In the genomic region with DNA sequence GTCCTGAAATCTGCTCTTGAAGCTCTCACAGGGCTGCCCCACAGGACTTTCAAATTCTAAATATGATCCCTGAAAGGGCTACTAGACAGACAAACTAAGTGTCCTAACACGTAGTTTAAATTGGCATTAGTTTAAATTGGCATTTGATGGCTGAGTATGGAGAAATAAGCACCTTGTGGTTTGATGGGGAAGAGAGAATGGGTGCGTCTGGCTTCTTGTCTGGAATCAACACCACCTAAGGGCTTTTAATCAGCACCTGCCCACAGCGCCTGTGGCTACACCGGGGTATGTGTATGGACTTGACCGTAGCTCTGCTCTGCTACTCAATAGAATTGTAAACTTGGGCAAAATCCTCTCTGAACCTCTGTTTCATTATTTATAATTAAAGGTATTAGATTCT, we compare ENCODE assay signal across 19 cellular contexts. TPM values are rescaled to one million over a fixed set of nuclear protein-coding genes. Genes with fewer than 3 reads are reported as not detected.
A peak's percentile ranks its signal among the peaks of the same experiment; 100 is the strongest.
DNase-seq lines count a peak whose midpoint lies in the region; ATAC-seq, FAIRE-seq and TF ChIP-seq lines count a peak whose summit lies in the region.
"Had no signal": no experiment of that assay in that cellular context is flagged by ENCODE, and none has a peak within 500 bp of the region (broad histone marks: within the 10 kb centered on the region; RNA-seq: fewer than 3 reads in every experiment).

No MANE protein-coding gene starts in this region.

- no peak overlapping the region for H3K4me2 ChIP-seq in HepG2 (ENCODE audit: low read depth, low read length)

- no TSS peak for BruUV-seq in HepG2 (replicated peaks; lab: Mats Ljungman, UMichigan)
- no TSS peak for BruUV-seq in MCF 10A (replicated peaks; lab: Mats Ljungman, UMichigan)

- H4K20me1 ChIP-seq in HepG2 (ENCODE audit: insufficient read depth, low read length) = no peaks in the 10 kb centered on the region

- no peak overlapping the region for H2AFZ ChIP-seq in HepG2 (ENCODE audit: low read length)

- H3K4me3 Mint-ChIP-seq in MCF 10A (ENCODE audit: unreplicated experiment) = peak overlapping the region; percentile 41
- H3K4me3 Mint-ChIP-seq: CD8-positive, alpha-beta T cell; HFFc6 had no signal

- no peaks in the 10 kb centered on the region for H3K27me3 Mint-ChIP-seq in MCF 10A (ENCODE audit: insufficient read depth, unreplicated experiment)

- FAIRE-seq in HepG2 (lab: Jason Lieb, UNC) = no peak
- FAIRE-seq: G401.6, H1 had no signal

- no peak for TF ChIP-seq POLR2A in HepG2 (IDR thresholded peaks at IDR 0.05; ENCODE audit: insufficient read depth in 1 of 2, low read depth in 2 of 2, low read length in 2 of 2)

- ATAC-seq in HepG2 (no peak), foreskin keratinocyte (peak; percentile 8), GM18867 (IDR thresholded peaks at IDR 0.05; ENCODE audit: unreplicated experiment) (no peak)
- ATAC-seq: CD8-positive, alpha-beta T cell had no signal

- no peaks in the 10 kb centered on the region for H3K9me3 ChIP-seq in liver (ENCODE audit: control insufficient read depth in 4 of 4, low read length in 3 of 4)
- no peaks in the 10 kb centered on the region for H3K9me3 ChIP-seq in HepG2 (ENCODE audit: low read length)
- H3K9me3 ChIP-seq in subcutaneous abdominal adipose tissue (ENCODE audit: control insufficient read depth in 5 of 5, low read length in 5 of 5) = no peaks in the 10 kb centered on the region
- H3K9me3 ChIP-seq: BE2C had no signal

- no peak for DNase-seq in HepG2 (ENCODE audit: low spot score)
- peak; percentile 82 for DNase-seq in MCF 10A (ENCODE audit: unreplicated experiment)
- peak; percentile 73 to 93 for DNase-seq in foreskin keratinocyte
- DNase-seq in NCI-H1048 (lab: John Stamatoyannopoulos, UW) = no peak
- DNase-seq in SKM-1 treated with dmso at 0.1 percent for 144 hours (lab: John Stamatoyannopoulos, UW; ENCODE audit: unreplicated experiment) = no peak
- DNase-seq: 8988T; BE2C; CD8-positive, alpha-beta T cell; DMS79 treated with DMSO at 0.1 percent for 48 hours; HFFc6; Kasumi-1; NCI-H187; NCI-H748 treated with DMSO at 0.1 percent for 48 hours; OCI-M1 had no signal

- H3K4me1 Mint-ChIP-seq in MCF 10A (ENCODE audit: insufficient read depth, unreplicated experiment) = peaks cover 82% of the 10 kb centered on the region

- in situ Hi-C loops in HepG2 (cut with HindIII; ENCODE audit: extremely low pct_ligation_motif_present, low pct_unique_long_range_greater_than_20kb) = no loop called here

- TF ChIP-seq CTCF in liver (IDR thresholded peaks at IDR 0.05; ENCODE audit: low read depth, low read length, missing input control) (no peak), HepG2 (CRISPR knock-in tag; IDR thresholded peaks at IDR 0.05) (no peak), MCF 10A (IDR thresholded peaks at IDR 0.05; ENCODE audit: unreplicated experiment) (no peak), foreskin keratinocyte (conservative IDR thresholded peaks at IDR 0.05) (peak; percentile 3)

- no peaks in the 10 kb centered on the region for H3K27me3 ChIP-seq in liver (ENCODE audit: control insufficient read depth in 4 of 4, insufficient read depth in 4 of 4, low read length in 3 of 4)
- H3K27me3 ChIP-seq in HepG2 (ENCODE audit: control insufficient read depth in 1 of 2, insufficient read depth in 2 of 2, low read length in 2 of 2) = peaks cover 2 to 3% of the 10 kb centered on the region in 2 experiments; a peak in 1 of 5 replicates
- H3K27me3 ChIP-seq in foreskin keratinocyte = no peaks in the 10 kb centered on the region
- no peaks in the 10 kb centered on the region for H3K27me3 ChIP-seq in subcutaneous abdominal adipose tissue (ENCODE audit: control insufficient read depth in 5 of 5, insufficient read depth in 4 of 5, low read length in 5 of 5)
- H3K27me3 ChIP-seq: BE2C had no signal

- POLR2A ChIA-PET in HepG2 (lab: Yijun Ruan, JAX) = no interaction called here
- POLR2A ChIA-PET in MCF 10A (lab: Yijun Ruan, JAX) = interaction anchor here (0.6 to 18.4 kb wide), 20 partner anchors 6 to 1789 kb away, joined by 3 to 458 read pairs (median 6); a partner anchor contains a TSS

- TF ChIP-seq EP300 in HepG2 (IDR thresholded peaks at IDR 0.05; ENCODE audit: low read depth in 2 of 2, low read length in 2 of 2) (no peak), HepG2 (CRISPR knock-in tag; IDR thresholded peaks at IDR 0.05; ENCODE audit: borderline replicate concordance) (no peak)

- H3K27ac ChIP-seq in liver (ENCODE audit: low read depth in 1 of 2, low read length in 2 of 2) = peak overlapping the region; percentile 28 to 52
- H3K27ac ChIP-seq in HepG2 (ENCODE audit: extremely low read length, insufficient read depth, low read length) = no peak overlapping the region
- peak overlapping the region; percentile 99 for H3K27ac ChIP-seq in foreskin keratinocyte
- peak overlapping the region; percentile 54 for H3K27ac ChIP-seq in subcutaneous abdominal adipose tissue (ENCODE audit: low read depth, low read length)

- H3K79me2 ChIP-seq in HepG2 (ENCODE audit: insufficient read depth, low read length) = no peaks in the 10 kb centered on the region

- H3K36me3 ChIP-seq in liver (ENCODE audit: control insufficient read depth in 4 of 4, insufficient read depth in 3 of 4, low read depth in 1 of 4, low read length in 3 of 4) (no peaks in the 10 kb centered on the region), HepG2 (replicated peaks in 1 of 2; ENCODE audit: control insufficient read depth in 1 of 2, insufficient read depth in 2 of 2, low read length in 2 of 2) (no peaks in the 10 kb centered on the region), subcutaneous abdominal adipose tissue (ENCODE audit: control insufficient read depth in 5 of 5, insufficient read depth in 5 of 5, low read length in 5 of 5) (no peaks in the 10 kb centered on the region)
- H3K36me3 ChIP-seq: BE2C had no signal

- no peak overlapping the region for H3K9ac ChIP-seq in liver (ENCODE audit: low read depth in 1 of 2, low read length in 2 of 2)
- no peak overlapping the region for H3K9ac ChIP-seq in HepG2 (ENCODE audit: insufficient read depth, low read depth, low read length)
- no peak overlapping the region for H3K9ac ChIP-seq in subcutaneous abdominal adipose tissue (ENCODE audit: low read length in 5 of 5)

- peaks cover 6% of the 10 kb centered on the region for H3K36me3 Mint-ChIP-seq in MCF 10A (ENCODE audit: insufficient read depth, unreplicated experiment)
- H3K36me3 Mint-ChIP-seq: CD8-positive, alpha-beta T cell had no signal

- H3K4me3 ChIP-seq in liver (ENCODE audit: low read depth in 1 of 3, low read length in 3 of 3) (no peak overlapping the region), HepG2 (replicated peaks in 1 of 3; ENCODE audit: insufficient read depth in 1 of 3, low read depth in 2 of 3, low read length in 3 of 3) (no peak overlapping the region), subcutaneous abdominal adipose tissue (ENCODE audit: low read depth in 1 of 5, low read length in 5 of 5) (no peak overlapping the region)

- H3K9me3 Mint-ChIP-seq in MCF 10A (ENCODE audit: unreplicated experiment) = no peaks in the 10 kb centered on the region
- H3K9me3 Mint-ChIP-seq: CD8-positive, alpha-beta T cell; HFFc6 had no signal

- peaks cover 36 to 73% (median 69%) of the 10 kb centered on the region in 4 donors for H3K4me1 ChIP-seq in liver (ENCODE audit: control insufficient read depth in 4 of 4, insufficient read depth in 4 of 4, low read length in 3 of 4)
- peaks cover 39% of the 10 kb centered on the region for H3K4me1 ChIP-seq in HepG2 (ENCODE audit: insufficient read depth, low read length)
- peaks cover 61% of the 10 kb centered on the region for H3K4me1 ChIP-seq in foreskin keratinocyte
- H3K4me1 ChIP-seq in subcutaneous abdominal adipose tissue (ENCODE audit: control insufficient read depth in 5 of 5, insufficient read depth in 5 of 5, low read length in 5 of 5) = peaks cover 0 to 37% (median 25%) of the 10 kb centered on the region in 5 donors
- H3K4me1 ChIP-seq: BE2C had no signal

- H3K27ac Mint-ChIP-seq in MCF 10A (ENCODE audit: low read depth, unreplicated experiment) = peak overlapping the region; percentile 99
- H3K27ac Mint-ChIP-seq: CD8-positive, alpha-beta T cell; HFFc6 had no signal

- CTCF ChIA-PET in HepG2 (lab: Yijun Ruan, JAX; ENCODE audit: low intra/inter-chr PET ratio, low total read pairs) = no interaction called here
- CTCF ChIA-PET in MCF 10A (lab: Yijun Ruan, JAX) = interaction anchor here (0.6 to 21.0 kb wide), 17 partner anchors 8 to 100 kb away, joined by 3 to 564 read pairs (median 7); no protein-coding TSS in a partner anchor

- 66% methylated on average over 5 of the region's 5 CpGs for WGBS in liver
- WGBS in HepG2 (ENCODE audit: low lambda C conversion rate) = 71% methylated on average over 5 of the region's 5 CpGs

- intact Hi-C loops in HepG2 (cut with micrococcal nuclease; ENCODE audit: unreplicated experiment) = no loop called here
- intact Hi-C loops in MCF 10A (cut with micrococcal nuclease) = loop anchor here (2.0 to 10.0 kb wide), 2 partner anchors 15 to 253 kb away; no protein-coding TSS in a partner anchor

- TF ChIP-seq RAD21 in liver (IDR thresholded peaks at IDR 0.05) (no peak), HepG2 (CRISPR knock-in tag; IDR thresholded peaks at IDR 0.05) (no peak)

RNA-seq across cellular contexts. Expression of a gene that starts 5.7 kb away (rescaled TPM):
- total RNA-seq in liver = 1 to 10 TPM; 1.3 to 9.1 TPM
- 1 to 10 TPM; 3.6 to 7.6 TPM for polyA plus RNA-seq in liver
- 0.10 and 0.24 TPM in 2 replicates for total RNA-seq in HepG2 (2016; rRNA removed; fragmentation: Illumina TruSeq; extraction: Trizol)
- not detected in 2 replicates for total RNA-seq in HepG2 (2016; cell fraction: cytosol; rRNA removed; fragmentation: Illumina TruSeq; extraction: Trizol; ENCODE audit: low read depth)
- 0.13 TPM in 1 of 2 replicates, not detected in the other for total RNA-seq in HepG2 (2016; cell fraction: insoluble cytoplasmic fraction; rRNA removed; fragmentation: Illumina TruSeq; extraction: Trizol)
- not detected in 2 replicates for total RNA-seq in HepG2 (2016; cell fraction: membrane; rRNA removed; fragmentation: Illumina TruSeq; extraction: Trizol)
- 0.13 TPM in 1 of 2 replicates, not detected in the other for total RNA-seq in HepG2 (2016; cell fraction: nucleus; rRNA removed; fragmentation: Illumina TruSeq; extraction: Trizol)
- polyA plus RNA-seq in HepG2 (2011; rRNA removed) = 0.18 TPM in 2 replicates
- 0.07 and 0.22 TPM in 2 replicates for polyA plus RNA-seq in HepG2 (2011; cell fraction: cytosol; rRNA removed)
- polyA plus RNA-seq in HepG2 (2011; cell fraction: nucleus; rRNA removed) = 0.13 and 0.55 TPM in 2 replicates
- polyA plus RNA-seq in HepG2 (2012) = 0.12 TPM in 1 of 2 replicates, not detected in the other
- polyA plus RNA-seq in HepG2 (2016; cell fraction: cytosol; fragmentation: Illumina TruSeq; extraction: Trizol; ENCODE audit: low read depth) = not detected in 2 replicates
- polyA plus RNA-seq in HepG2 (2016; cell fraction: insoluble cytoplasmic fraction; fragmentation: Illumina TruSeq; extraction: Trizol; ENCODE audit: low read depth) = 0.33 TPM in 1 of 2 replicates, not detected in the other
- not detected in 2 replicates for polyA plus RNA-seq in HepG2 (2016; cell fraction: membrane; fragmentation: Illumina TruSeq; extraction: Trizol; ENCODE audit: low read depth)
- polyA plus RNA-seq in HepG2 (2016; cell fraction: nucleus; fragmentation: Illumina TruSeq; extraction: Trizol; ENCODE audit: insufficient read depth, low read depth) = 0.25 and 0.37 TPM in 2 replicates
- polyA minus RNA-seq in HepG2 (2011; rRNA and poly(A)+ RNA removed; ENCODE audit: low replicate concordance) = 0.10 and 113 TPM in 2 replicates
- polyA minus RNA-seq in HepG2 (2011; cell fraction: cytosol; rRNA and poly(A)+ RNA removed) = 0.69 and 1.1 TPM in 2 replicates
- 0.37 and 0.39 TPM in 2 replicates for polyA minus RNA-seq in HepG2 (2011; cell fraction: nucleus; rRNA and poly(A)+ RNA removed)
- total RNA-seq in MCF 10A (2022) = 999 and 1,572 TPM in 2 replicates
- total RNA-seq in foreskin keratinocyte = 1,286 and 1,603 TPM in 2 replicates
- 823 and 1,080 TPM in 2 replicates for polyA plus RNA-seq in foreskin keratinocyte
- total RNA-seq: CD8-positive, alpha-beta T cell had no signal

RNA-seq across cellular contexts. Expression of a gene that starts 17.3 kb away (rescaled TPM):
- total RNA-seq in liver = 100 to 1,000 TPM in 1 of 2 donors, 1 to 10 TPM in 1; 9.6 to 185 TPM
- polyA plus RNA-seq in liver = 100 to 1,000 TPM; 146 to 347 TPM
- not detected in 2 replicates for total RNA-seq in HepG2 (2016; rRNA removed; fragmentation: Illumina TruSeq; extraction: Trizol)
- total RNA-seq in HepG2 (2016; cell fraction: cytosol; rRNA removed; fragmentation: Illumina TruSeq; extraction: Trizol; ENCODE audit: low read depth) = not detected in 2 replicates
- not detected in 2 replicates for total RNA-seq in HepG2 (2016; cell fraction: insoluble cytoplasmic fraction; rRNA removed; fragmentation: Illumina TruSeq; extraction: Trizol)
- total RNA-seq in HepG2 (2016; cell fraction: membrane; rRNA removed; fragmentation: Illumina TruSeq; extraction: Trizol) = not detected in 2 replicates
- total RNA-seq in HepG2 (2016; cell fraction: nucleus; rRNA removed; fragmentation: Illumina TruSeq; extraction: Trizol) = not detected in 2 replicates
- polyA plus RNA-seq in HepG2 (2011; rRNA removed) = not detected in 2 replicates
- 0.08 and 0.28 TPM in 2 replicates for polyA plus RNA-seq in HepG2 (2011; cell fraction: cytosol; rRNA removed)
- not detected in 2 replicates for polyA plus RNA-seq in HepG2 (2011; cell fraction: nucleus; rRNA removed)
- polyA plus RNA-seq in HepG2 (2012) = 0.23 TPM in 1 of 2 replicates, not detected in the other
- not detected in 2 replicates for polyA plus RNA-seq in HepG2 (2016; cell fraction: cytosol; fragmentation: Illumina TruSeq; extraction: Trizol; ENCODE audit: low read depth)
- not detected in 2 replicates for polyA plus RNA-seq in HepG2 (2016; cell fraction: insoluble cytoplasmic fraction; fragmentation: Illumina TruSeq; extraction: Trizol; ENCODE audit: low read depth)
- not detected in 2 replicates for polyA plus RNA-seq in HepG2 (2016; cell fraction: membrane; fragmentation: Illumina TruSeq; extraction: Trizol; ENCODE audit: low read depth)
- polyA plus RNA-seq in HepG2 (2016; cell fraction: nucleus; fragmentation: Illumina TruSeq; extraction: Trizol; ENCODE audit: insufficient read depth, low read depth) = not detected in 2 replicates
- not detected in 2 replicates for polyA minus RNA-seq in HepG2 (2011; rRNA and poly(A)+ RNA removed; ENCODE audit: low replicate concordance)
- not detected in 2 replicates for polyA minus RNA-seq in HepG2 (2011; cell fraction: cytosol; rRNA and poly(A)+ RNA removed)
- not detected in 2 replicates for polyA minus RNA-seq in HepG2 (2011; cell fraction: nucleus; rRNA and poly(A)+ RNA removed)
- not detected in 2 replicates for total RNA-seq in MCF 10A (2022)
- total RNA-seq in foreskin keratinocyte = 19.7 and 24.0 TPM in 2 replicates
- polyA plus RNA-seq in foreskin keratinocyte = 22.5 and 29.7 TPM in 2 replicates

RNA-seq across cellular contexts. Expression of a gene that starts 46.7 kb away (rescaled TPM):
- total RNA-seq in liver (100 to 1,000 TPM in 1 of 2 donors, under 1 TPM in 1; 0.09 to 226 TPM), HepG2 (2016; rRNA removed; fragmentation: Illumina TruSeq; extraction: Trizol) (not detected in 2 replicates), MCF 10A (2022) (0.21 and 0.39 TPM in 2 replicates), foreskin keratinocyte (0.56 and 0.61 TPM in 2 replicates)
- polyA plus RNA-seq in liver (100 to 1,000 TPM; 381 to 488 TPM), HepG2 (2011; rRNA removed) (not detected in 2 replicates), foreskin keratinocyte (0.29 and 0.54 TPM in 2 replicates)
- not detected in 2 replicates for total RNA-seq in HepG2 (2016; cell fraction: cytosol; rRNA removed; fragmentation: Illumina TruSeq; extraction: Trizol; ENCODE audit: low read depth)
- not detected in 2 replicates for total RNA-seq in HepG2 (2016; cell fraction: insoluble cytoplasmic fraction; rRNA removed; fragmentation: Illumina TruSeq; extraction: Trizol)
- not detected in 2 replicates for total RNA-seq in HepG2 (2016; cell fraction: membrane; rRNA removed; fragmentation: Illumina TruSeq; extraction: Trizol)
- total RNA-seq in HepG2 (2016; cell fraction: nucleus; rRNA removed; fragmentation: Illumina TruSeq; extraction: Trizol) = not detected in 2 replicates
- polyA plus RNA-seq in HepG2 (2011; cell fraction: cytosol; rRNA removed) = not detected in 2 replicates
- not detected in 2 replicates for polyA plus RNA-seq in HepG2 (2011; cell fraction: nucleus; rRNA removed)
- not detected in 2 replicates for polyA plus RNA-seq in HepG2 (2012)
- not detected in 2 replicates for polyA plus RNA-seq in HepG2 (2016; cell fraction: cytosol; fragmentation: Illumina TruSeq; extraction: Trizol; ENCODE audit: low read depth)
- not detected in 2 replicates for polyA plus RNA-seq in HepG2 (2016; cell fraction: insoluble cytoplasmic fraction; fragmentation: Illumina TruSeq; extraction: Trizol; ENCODE audit: low read depth)
- not detected in 2 replicates for polyA plus RNA-seq in HepG2 (2016; cell fraction: membrane; fragmentation: Illumina TruSeq; extraction: Trizol; ENCODE audit: low read depth)
- polyA plus RNA-seq in HepG2 (2016; cell fraction: nucleus; fragmentation: Illumina TruSeq; extraction: Trizol; ENCODE audit: insufficient read depth, low read depth) = not detected in 2 replicates
- polyA minus RNA-seq in HepG2 (2011; rRNA and poly(A)+ RNA removed; ENCODE audit: low replicate concordance) = not detected in 2 replicates
- polyA minus RNA-seq in HepG2 (2011; cell fraction: cytosol; rRNA and poly(A)+ RNA removed) = not detected in 2 replicates
- not detected in 2 replicates for polyA minus RNA-seq in HepG2 (2011; cell fraction: nucleus; rRNA and poly(A)+ RNA removed)
- total RNA-seq: CD8-positive, alpha-beta T cell; H1; HFFc6 had no signal
- polyA plus RNA-seq: H1 had no signal

Comparison
In these comparisons a context has a peak if more than half of its experiments do, and no peak if none do; other contexts are left out.
1. DNase-seq: peak in MCF 10A (single experiment) and foreskin keratinocyte (2 of 2); none in HepG2 (single experiment), NCI-H1048 (single experiment) and SKM-1 treated with dmso at 0.1 percent for 144 hours (single experiment).
2. RNA of a gene that starts 5.7 kb away (total RNA-seq): 999 to 1,572 TPM in MCF 10A and 1,286 to 1,603 TPM in foreskin keratinocyte; 1.3 to 9.1 TPM in liver and 0.10 to 0.24 TPM in HepG2; every median in the first group is over 10 times any median in the second.